Comparison of ENCODE assay signal across 2 cellular contexts in genomic region chr3:186483611-186484340, GRCh38.
TF ChIP-seq lines count a peak whose summit lies in the region.

No MANE protein-coding gene starts in this region.

TF ChIP-seq in GM23338, 12 proteins besides CTCF, POLR2A, EP300 and RAD21:
- TF ChIP-seq POLR2AphosphoS5 (IDR thresholded peaks at IDR 0.05; ENCODE audit: low read depth) (no peak), ZNF331 (CRISPR knock-in tag; IDR thresholded peaks at IDR 0.05; ENCODE audit: low read depth) (no peak), ZNF114 (CRISPR knock-in tag; IDR thresholded peaks at IDR 0.05) (no peak), ETS1 (IDR thresholded peaks at IDR 0.05) (no peak), REST (IDR thresholded peaks at IDR 0.05; ENCODE audit: unreplicated experiment) (no peak), EZH2phosphoT487 (IDR thresholded peaks at IDR 0.05; ENCODE audit: unreplicated experiment) (no peak)

TF ChIP-seq in H1, 55 proteins besides CTCF, POLR2A, EP300 and RAD21:
- TF ChIP-seq NANOG (IDR thresholded peaks at IDR 0.05; ENCODE audit: insufficient read depth, low read depth, low read length, poor library complexity, severe bottlenecking) (no peak), JUND (IDR thresholded peaks at IDR 0.05; ENCODE audit: low read length) (no peak), USF2 (IDR thresholded peaks at IDR 0.05; ENCODE audit: low read length) (no peak), BACH1 (IDR thresholded peaks at IDR 0.05; ENCODE audit: low read length) (no peak), TBP (IDR thresholded peaks at IDR 0.05; ENCODE audit: low read depth, low read length) (no peak)
